In genomic region chr5:135004376-135004775, GRCh38 we compare ENCODE assay signal across 22 cellular contexts. TPM values are rescaled to one million over a fixed set of nuclear protein-coding genes. Genes with fewer than 3 reads are reported as not detected.
"Had no signal": no experiment of that assay in that cellular context is flagged by ENCODE, and none has a peak within 500 bp of the region (broad histone marks: within the 10 kb centered on the region; RNA-seq: fewer than 3 reads in every experiment).

No MANE protein-coding gene starts in this region.

- FAIRE-seq: kidney had no signal

- H3K4me3 Mint-ChIP-seq: naive thymus-derived CD8-positive, alpha-beta T cell; stimulated activated naive B cell treated with anti-CD40 and anti-IgM and Interleukin-4, amounts not matched to agents 10 μg/mL and 1 μg/mL and 100 μg/mL, for 72 hours; stimulated activated naive CD8-positive, alpha-beta T cell treated with anti-CD3 and anti-CD28 coated beads, Interleukin-15, amount 100 ng/mL, for 72 hours had no signal

- DNase-seq: cortex of kidney; dorsolateral prefrontal cortex; effector CD8-positive, alpha-beta T cell; foreskin melanocyte; head of caudate nucleus; kidney; left colon; mammary epithelial cell; mucosa of descending colon; naive thymus-derived CD8-positive, alpha-beta T cell; ovary; stimulated activated CD4-positive, alpha-beta T cell treated with anti-CD3 and anti-CD28 coated beads, Interleukin-2, amount 100 ng/mL, for 24 hours; stimulated activated CD4-positive, alpha-beta T cell treated with anti-CD3 and anti-CD28 coated beads, Interleukin-4, amount 100 ng/mL, for 4 hours; stimulated activated naive B cell treated with anti-CD40 and anti-IgM and Interleukin-4, amounts not matched to agents 10 μg/mL and 1 μg/mL and 100 μg/mL, for 72 hours; stimulated activated naive CD8-positive, alpha-beta T cell treated with anti-CD3 and anti-CD28 coated beads, Interleukin-15, amount 100 ng/mL, for 72 hours; testis had no signal

- H3K4me3 ChIP-seq: dorsolateral prefrontal cortex, hepatocyte, mucosa of descending colon, ovary, right atrium auricular region, sigmoid colon, skin epidermis, testis, tibial nerve, upper lobe of right lung had no signal

- ATAC-seq: left colon; mucosa of descending colon; naive thymus-derived CD8-positive, alpha-beta T cell; stimulated activated naive B cell treated with anti-CD40 and anti-IgM and Interleukin-4, amounts not matched to agents 10 μg/mL and 1 μg/mL and 100 μg/mL, for 72 hours; stimulated activated naive CD8-positive, alpha-beta T cell treated with anti-CD3 and anti-CD28 coated beads, Interleukin-15, amount 100 ng/mL, for 72 hours; upper lobe of right lung had no signal

- H3K36me3 ChIP-seq: ovary, right atrium auricular region, sigmoid colon, upper lobe of right lung had no signal

- H3K27ac ChIP-seq: dorsolateral prefrontal cortex, hepatocyte, ovary, right atrium auricular region, sigmoid colon, skin epidermis, testis, tibial nerve, upper lobe of right lung had no signal

- H3K27ac Mint-ChIP-seq: naive thymus-derived CD8-positive, alpha-beta T cell; stimulated activated naive B cell treated with anti-CD40 and anti-IgM and Interleukin-4, amounts not matched to agents 10 μg/mL and 1 μg/mL and 100 μg/mL, for 72 hours; stimulated activated naive CD8-positive, alpha-beta T cell treated with anti-CD3 and anti-CD28 coated beads, Interleukin-15, amount 100 ng/mL, for 72 hours had no signal

- H3K9me3 ChIP-seq: mucosa of descending colon, ovary, right atrium auricular region, sigmoid colon, testis, tibial nerve, upper lobe of right lung had no signal

- H3K4me1 ChIP-seq: right atrium auricular region, sigmoid colon, testis, tibial nerve, upper lobe of right lung had no signal

- H3K4me1 Mint-ChIP-seq: stimulated activated naive B cell treated with anti-CD40 and anti-IgM and Interleukin-4, amounts not matched to agents 10 μg/mL and 1 μg/mL and 100 μg/mL, for 72 hours; stimulated activated naive CD8-positive, alpha-beta T cell treated with anti-CD3 and anti-CD28 coated beads, Interleukin-15, amount 100 ng/mL, for 72 hours had no signal

- H3K27me3 Mint-ChIP-seq: stimulated activated naive CD8-positive, alpha-beta T cell treated with anti-CD3 and anti-CD28 coated beads, Interleukin-15, amount 100 ng/mL, for 72 hours had no signal

- H3K27me3 ChIP-seq: hepatocyte, ovary, right atrium auricular region, sigmoid colon, testis, tibial nerve, upper lobe of right lung had no signal

RNA-seq across cellular contexts. Expression of gene PITX1, which starts 29.7 kb away (rescaled TPM):
- total RNA-seq: kidney; naive thymus-derived CD8-positive, alpha-beta T cell; right atrium auricular region; upper lobe of right lung had no signal

RNA-seq across cellular contexts. Expression of gene CATSPER3, which starts 36.7 kb away (rescaled TPM):
- total RNA-seq: hepatocyte, mammary epithelial cell had no signal
